Comparison of ENCODE assay signal across 23 cellular contexts in genomic region chr1:234660536-234661133, GRCh38.
"Had no signal": no experiment of that assay in that cellular context is flagged by ENCODE, and none has a peak within 500 bp of the region (broad histone marks: within the 10 kb centered on the region; RNA-seq: fewer than 3 reads in every experiment).

No MANE protein-coding gene starts in this region.

- H3K27me3 ChIP-seq: body of pancreas, cardiac muscle cell, dorsolateral prefrontal cortex, neutrophil, ovary, spleen had no signal

- H3K27ac Mint-ChIP-seq: activated CD4-positive, alpha-beta T cell treated with anti-CD3 and anti-CD28 coated beads, Interleukin-2, amount 10 ng/mL, durations not matched to agents 7 days and 5 days; activated CD8-positive, alpha-beta memory T cell treated with anti-CD3 and anti-CD28 coated beads, Interleukin-2, amount 10 ng/mL, durations not matched to agents 7 days and 5 days; activated CD8-positive, alpha-beta T cell treated with anti-CD3 and anti-CD28 coated beads for 36 hours; activated T-helper 1 cell treated with anti-CD3 and anti-CD28 coated beads, Interleukin-12 subunit alpha, Interleukin-12 subunit beta, Interleukin-2, Interleukin-4 antibody, amounts not matched to agents 30 ng/mL and 10 ng/mL and 1 ng/mL, durations not matched to agents 14 hours and 24 hours and 36 hours; immature natural killer cell; mesothelial cell of epicardium; natural killer cell had no signal

- H3K36me3 Mint-ChIP-seq: activated CD8-positive, alpha-beta memory T cell treated with anti-CD3 and anti-CD28 coated beads, Interleukin-2, amount 10 ng/mL, durations not matched to agents 7 days and 5 days; immature natural killer cell; mesothelial cell of epicardium; natural killer cell had no signal

- DNase-seq: activated CD4-positive, alpha-beta T cell treated with anti-CD3 and anti-CD28 coated beads, Interleukin-2, amount 10 ng/mL, durations not matched to agents 7 days and 5 days; activated CD8-positive, alpha-beta memory T cell treated with anti-CD3 and anti-CD28 coated beads, Interleukin-2, amount 10 ng/mL, durations not matched to agents 7 days and 5 days; activated CD8-positive, alpha-beta T cell treated with anti-CD3 and anti-CD28 coated beads for 36 hours; activated gamma-delta T cell; activated naive CD4-positive, alpha-beta T cell treated with anti-CD3 and anti-CD28 coated beads, Interleukin-2, amount 50 U/mL, for 16 hours; activated naive CD8-positive, alpha-beta T cell treated with anti-CD3 and anti-CD28 coated beads, Interleukin-2, amount 50 U/mL, for 24 hours; activated T-cell treated with anti-CD3 and anti-CD28 coated beads for 4 hours; body of pancreas; dorsolateral prefrontal cortex; foreskin fibroblast; immature natural killer cell; left ventricle myocardium inferior; natural killer cell; ovary; spleen; stimulated activated CD4-positive, alpha-beta T cell treated with anti-CD3 and anti-CD28 coated beads, Interleukin-4, amount 100 ng/mL, for 1 hour; stimulated activated naive CD4-positive, alpha-beta T cell; T-helper 2 cell had no signal

- H3K9me3 ChIP-seq: body of pancreas, left ventricle myocardium inferior, neutrophil, ovary, prostate gland, spleen had no signal

- H3K9me3 Mint-ChIP-seq: activated CD4-positive, alpha-beta T cell treated with anti-CD3 and anti-CD28 coated beads, Interleukin-2, amount 10 ng/mL, durations not matched to agents 7 days and 5 days; activated CD8-positive, alpha-beta T cell treated with anti-CD3 and anti-CD28 coated beads for 36 hours; activated naive CD8-positive, alpha-beta T cell treated with anti-CD3 and anti-CD28 coated beads, Interleukin-2, amount 50 U/mL, for 24 hours; activated T-helper 1 cell treated with anti-CD3 and anti-CD28 coated beads, Interleukin-12 subunit alpha, Interleukin-12 subunit beta, Interleukin-2, Interleukin-4 antibody, amounts not matched to agents 30 ng/mL and 10 ng/mL and 1 ng/mL, durations not matched to agents 14 hours and 24 hours and 36 hours; immature natural killer cell; mesothelial cell of epicardium; natural killer cell had no signal

- H3K36me3 ChIP-seq: cardiac muscle cell, left ventricle myocardium inferior, neutrophil, ovary, prostate gland, spleen had no signal

- H3K27me3 Mint-ChIP-seq: activated CD4-positive, alpha-beta T cell treated with anti-CD3 and anti-CD28 coated beads, Interleukin-2, amount 10 ng/mL, durations not matched to agents 7 days and 5 days; activated CD8-positive, alpha-beta memory T cell treated with anti-CD3 and anti-CD28 coated beads, Interleukin-2, amount 10 ng/mL, durations not matched to agents 7 days and 5 days; activated CD8-positive, alpha-beta T cell treated with anti-CD3 and anti-CD28 coated beads for 36 hours; activated naive CD8-positive, alpha-beta T cell treated with anti-CD3 and anti-CD28 coated beads, Interleukin-2, amount 50 U/mL, for 24 hours had no signal

- H3K27ac ChIP-seq: cardiac muscle cell, dorsolateral prefrontal cortex, left ventricle myocardium inferior, neutrophil, ovary, prostate gland, spleen had no signal

- ATAC-seq: activated CD8-positive, alpha-beta memory T cell treated with anti-CD3 and anti-CD28 coated beads, Interleukin-2, amount 10 ng/mL, durations not matched to agents 7 days and 5 days; activated CD8-positive, alpha-beta T cell treated with anti-CD3 and anti-CD28 coated beads for 36 hours; activated naive CD8-positive, alpha-beta T cell treated with anti-CD3 and anti-CD28 coated beads, Interleukin-2, amount 50 U/mL, for 24 hours; body of pancreas; natural killer cell had no signal

- H3K4me3 Mint-ChIP-seq: activated CD4-positive, alpha-beta T cell treated with anti-CD3 and anti-CD28 coated beads, Interleukin-2, amount 10 ng/mL, durations not matched to agents 7 days and 5 days; activated CD8-positive, alpha-beta memory T cell treated with anti-CD3 and anti-CD28 coated beads, Interleukin-2, amount 10 ng/mL, durations not matched to agents 7 days and 5 days; activated CD8-positive, alpha-beta T cell treated with anti-CD3 and anti-CD28 coated beads for 36 hours; activated naive CD8-positive, alpha-beta T cell treated with anti-CD3 and anti-CD28 coated beads, Interleukin-2, amount 50 U/mL, for 24 hours; activated T-helper 1 cell treated with anti-CD3 and anti-CD28 coated beads, Interleukin-12 subunit alpha, Interleukin-12 subunit beta, Interleukin-2, Interleukin-4 antibody, amounts not matched to agents 30 ng/mL and 10 ng/mL and 1 ng/mL, durations not matched to agents 14 hours and 24 hours and 36 hours; immature natural killer cell; mesothelial cell of epicardium; natural killer cell had no signal

- H3K4me3 ChIP-seq: body of pancreas, cardiac muscle cell, dorsolateral prefrontal cortex, left ventricle myocardium inferior, ovary, prostate gland, spleen had no signal
